In genomic region chr9:99387416-99387815, GRCh38 we compare ENCODE assay signal across 30 cellular contexts.
"Had no signal": no experiment of that assay in that cellular context is flagged by ENCODE, and none has a peak within 500 bp of the region (broad histone marks: within the 10 kb centered on the region; RNA-seq: fewer than 3 reads in every experiment).

No MANE protein-coding gene starts in this region.

- H3K4me3 ChIP-seq: MG63, SJSA1 had no signal

- H3K36me3 ChIP-seq: brain microvascular endothelial cell, MG63, SJSA1, WERI-Rb-1 had no signal

- DNase-seq: activated CD4-positive, alpha-beta memory T cell treated with anti-CD3 and anti-CD28 coated beads, Interleukin-2, amount 10 ng/mL, durations not matched to agents 7 days and 5 days; activated CD4-positive, alpha-beta T cell treated with anti-CD3 and anti-CD28 coated beads for 1 hour; activated CD4-positive, alpha-beta T cell treated with anti-CD3 and anti-CD28 coated beads for 48 hours; activated CD4-positive, CD25-positive, alpha-beta regulatory T cell; activated CD8-positive, alpha-beta memory T cell treated with anti-CD3 and anti-CD28 coated beads for 24 hours; activated CD8-positive, alpha-beta memory T cell treated with anti-CD3 and anti-CD28 coated beads, Interleukin-2, amount 10 ng/mL, durations not matched to agents 7 days and 5 days; activated CD8-positive, alpha-beta memory T cell treated with anti-CD3 and anti-CD28 coated beads, Interleukin-2, amount 50 U/mL, for 48 hours; activated effector memory CD4-positive, alpha-beta T cell treated with Interleukin-2 at 50 U/mL for 16 hours; activated naive CD4-positive, alpha-beta T cell treated with anti-CD3 and anti-CD28 coated beads, Interleukin-2, amount 10 ng/mL, durations not matched to agents 7 days and 5 days; activated naive CD8-positive, alpha-beta T cell treated with anti-CD3 and anti-CD28 coated beads, Interleukin-2, amount 50 U/mL, for 24 hours; activated T-cell treated with anti-CD3 and anti-CD28 coated beads, Interleukin-2, amount 50 U/mL, for 48 hours; amniotic stem cell; aorta; brain microvascular endothelial cell; central memory CD4-positive, alpha-beta T cell; Karpas-422; MG63; NCI-H1048; NCI-H1436 treated with DMSO at 0.1 percent for 48 hours; NCI-H1694 treated with DMSO at 0.1 percent for 48 hours; NCI-H2029; NCI-H345; NCI-H524 treated with DMSO at 0.1 percent for 48 hours; RPMI8226; SHP77 treated with DMSO at 0.1 percent for 48 hours; SW 1271; T1000; WERI-Rb-1 had no signal

- H3K27ac ChIP-seq: brain microvascular endothelial cell, SJSA1, WERI-Rb-1 had no signal

- H3K9me3 ChIP-seq: MG63, SJSA1 had no signal

- ATAC-seq: activated CD8-positive, alpha-beta memory T cell treated with anti-CD3 and anti-CD28 coated beads, Interleukin-2, amount 10 ng/mL, durations not matched to agents 7 days and 5 days; activated naive CD8-positive, alpha-beta T cell treated with anti-CD3 and anti-CD28 coated beads, Interleukin-2, amount 50 U/mL, for 24 hours; Panc1 had no signal
